Comparison of ENCODE assay signal across 9 cellular contexts in the genomic region with DNA sequence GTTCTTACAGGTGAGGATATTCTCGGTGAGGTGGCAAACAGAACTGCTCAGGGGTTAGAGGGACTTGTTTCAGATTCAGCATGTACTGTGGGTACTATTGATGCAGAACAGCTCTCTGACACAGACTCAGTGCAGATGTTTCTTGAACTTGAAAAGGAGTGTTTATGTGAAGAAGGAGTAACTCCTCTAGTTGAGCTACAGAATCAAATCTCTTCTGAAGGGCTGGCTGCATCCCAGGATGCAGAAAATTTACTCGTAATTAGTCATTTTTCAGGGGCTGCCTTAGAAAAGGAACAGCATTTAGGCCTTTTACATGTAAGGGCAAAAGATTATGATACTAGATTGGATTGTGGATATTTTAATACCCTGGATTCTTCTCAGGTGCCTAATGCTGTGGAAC.
A peak's percentile ranks its signal among the peaks of the same experiment; 100 is the strongest.
DNase-seq lines count a peak whose midpoint lies in the region; ATAC-seq and TF ChIP-seq lines count a peak whose summit lies in the region.
"Had no signal": no experiment of that assay in that cellular context is flagged by ENCODE, and none has a peak within 500 bp of the region (broad histone marks: within the 10 kb centered on the region; RNA-seq: fewer than 3 reads in every experiment).

No MANE protein-coding gene starts in this region.

- no peaks in the 10 kb centered on the region for H3K27me3 ChIP-seq in SK-N-SH (ENCODE audit: insufficient read depth)
- H3K27me3 ChIP-seq in breast epithelium: no peaks in the 10 kb centered on the region
- no peaks in the 10 kb centered on the region for H3K27me3 ChIP-seq in lower lobe of right lung (ENCODE audit: low read depth)
- no peaks in the 10 kb centered on the region for H3K27me3 ChIP-seq in tibial artery

- intact Hi-C loops in breast epithelium (cut with DNase I; ENCODE audit: low total_unique reads): no loop called here
- intact Hi-C loops in lower lobe of right lung (cut with DNase I): no loop called here
- intact Hi-C loops in tibial artery (cut with DNase I; ENCODE audit: low total_unique reads): loop anchor here (10.0 kb wide), 2 partner anchors 57 to 147 kb away; no protein-coding TSS in a partner anchor

- no peaks in the 10 kb centered on the region for H3K9me2 ChIP-seq in SK-N-SH

- H3K79me2 ChIP-seq in SK-N-SH (ENCODE audit: insufficient read depth): peaks cover 83% of the 10 kb centered on the region

- TF ChIP-seq EP300 in SK-N-SH (IDR thresholded peaks at IDR 0.05; ENCODE audit: borderline replicate concordance in 1 of 2, low read depth in 1 of 2, low read length in 1 of 2): no peak

- POLR2A ChIA-PET in SK-N-SH (lab: Yijun Ruan, JAX): no interaction called here

- H3K27ac ChIP-seq in SK-N-SH (ENCODE audit: low read depth in 2 of 2, low read length in 1 of 2) (peak overlapping the region in 1 of 2 experiments; percentile 24; a peak in 2 of 4 replicates), breast epithelium (peak overlapping the region in 1 of 2 donors; percentile 56), lower lobe of right lung (no peak overlapping the region), tibial artery (peak overlapping the region; percentile 5 to 93)
- H3K27ac ChIP-seq: 22Rv1 had no signal

- H3K4me2 ChIP-seq in SK-N-SH: peak overlapping the region; percentile 93

- H2AFZ ChIP-seq in SK-N-SH (ENCODE audit: low read depth): no peak overlapping the region

- TF ChIP-seq CTCF in SK-N-SH (IDR thresholded peaks at IDR 0.05) (no peak), breast epithelium (IDR thresholded peaks at IDR 0.05) (no peak), lower lobe of right lung (IDR thresholded peaks at IDR 0.05) (no peak), tibial artery (IDR thresholded peaks at IDR 0.05) (no peak)

- CTCF ChIA-PET in SK-N-SH (lab: Yijun Ruan, JAX): interaction anchor here (0.6 to 3.5 kb wide), 26 partner anchors 9 to 313 kb away, joined by 3 to 19 read pairs (median 6); no protein-coding TSS in a partner anchor

- WGBS in SK-N-SH (ENCODE audit: low lambda C conversion rate): 64% methylated on average over 2 of the region's 2 CpGs

- H3K36me3 ChIP-seq in SK-N-SH (replicated peaks in 1 of 2; ENCODE audit: control insufficient read depth in 1 of 2, insufficient read depth in 2 of 2, low read length in 1 of 2) (peaks cover 11 to 31% of the 10 kb centered on the region in 2 experiments), breast epithelium (no peaks in the 10 kb centered on the region), lower lobe of right lung (peaks cover 12% of the 10 kb centered on the region), tibial artery (peaks cover 0 to 12% (median 6%) of the 10 kb centered on the region in 3 donors)

- no peaks in the 10 kb centered on the region for H3K9me3 ChIP-seq in SK-N-SH
- H3K9me3 ChIP-seq in breast epithelium: no peaks in the 10 kb centered on the region
- no peaks in the 10 kb centered on the region for H3K9me3 ChIP-seq in lower lobe of right lung
- H3K9me3 ChIP-seq in tibial artery: no peaks in the 10 kb centered on the region

- H3K4me1 ChIP-seq in SK-N-SH (ENCODE audit: control insufficient read depth in 1 of 2, insufficient read depth in 2 of 2, low read depth in 1 of 2, low read length in 1 of 2) (peaks cover 19 to 49% of the 10 kb centered on the region in 2 experiments; a peak in 3 of 4 replicates), breast epithelium (peaks cover 0 to 15% of the 10 kb centered on the region in 2 donors), lower lobe of right lung (peaks cover 81% of the 10 kb centered on the region), tibial artery (peaks cover 0 to 88% (median 64%) of the 10 kb centered on the region in 4 donors)

- H3K4me3 ChIP-seq in SK-N-SH (ENCODE audit: low read depth in 2 of 2, low read length in 1 of 2) (peak overlapping the region; percentile 84 to 87), breast epithelium (peak overlapping the region; percentile 6 to 45 (median 19)), lower lobe of right lung (peak overlapping the region; percentile 80), tibial artery (peak overlapping the region; percentile 0 to 24)

- peaks cover 66% of the 10 kb centered on the region for H4K20me1 ChIP-seq in SK-N-SH (ENCODE audit: insufficient read depth)

- no peak for DNase-seq in SK-N-SH
- no peak for DNase-seq in breast epithelium (ENCODE audit: low spot score in 2 of 2)
- DNase-seq in lower lobe of right lung: no peak
- DNase-seq in tibial artery: no peak
- DNase-seq in glomerular visceral epithelial cell (ENCODE audit: extremely low spot score): no peak

- no peak for TF ChIP-seq POLR2A in breast epithelium (IDR thresholded peaks at IDR 0.05)

- H3K9ac ChIP-seq in SK-N-SH: peak overlapping the region; percentile 46

- peaks cover 21% of the 10 kb centered on the region for H3F3A ChIP-seq in SK-N-SH (replicated peaks; ENCODE audit: insufficient read depth)

- TF ChIP-seq RAD21 in SK-N-SH (IDR thresholded peaks at IDR 0.05; ENCODE audit: low read length): no peak

- ATAC-seq in SK-N-SH treated with all-trans-retinoic acid at 6 μM for 48 hours (no peak), lower lobe of right lung (no peak), GM18870 (IDR thresholded peaks at IDR 0.05; ENCODE audit: unreplicated experiment) (no peak), GM19351 (IDR thresholded peaks at IDR 0.05; ENCODE audit: unreplicated experiment) (no peak)

TF ChIP-seq in SK-N-SH, 30 proteins besides CTCF, POLR2A, EP300 and RAD21:
- no peak for TF ChIP-seq TEAD4 (IDR thresholded peaks at IDR 0.05; ENCODE audit: borderline replicate concordance, insufficient read depth)
- no peak for TF ChIP-seq RXRA (IDR thresholded peaks at IDR 0.05; ENCODE audit: borderline replicate concordance, low read depth)
- no peak for TF ChIP-seq USF1 (IDR thresholded peaks at IDR 0.05; ENCODE audit: borderline replicate concordance, low read depth)
- no peak for TF ChIP-seq FOXJ3 (CRISPR knock-in tag; IDR thresholded peaks at IDR 0.05)
- TF ChIP-seq JUND (IDR thresholded peaks at IDR 0.05): no peak
- TF ChIP-seq, protein P1, sequence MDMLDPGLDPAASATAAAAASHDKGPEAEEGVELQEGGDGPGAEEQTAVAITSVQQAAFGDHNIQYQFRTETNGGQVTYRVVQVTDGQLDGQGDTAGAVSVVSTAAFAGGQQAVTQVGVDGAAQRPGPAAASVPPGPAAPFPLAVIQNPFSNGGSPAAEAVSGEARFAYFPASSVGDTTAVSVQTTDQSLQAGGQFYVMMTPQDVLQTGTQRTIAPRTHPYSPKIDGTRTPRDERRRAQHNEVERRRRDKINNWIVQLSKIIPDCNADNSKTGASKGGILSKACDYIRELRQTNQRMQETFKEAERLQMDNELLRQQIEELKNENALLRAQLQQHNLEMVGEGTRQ (IDR thresholded peaks at IDR 0.05; ENCODE audit: borderline replicate concordance, low read depth, low read length): no peak
- TF ChIP-seq YY1 (IDR thresholded peaks at IDR 0.05; ENCODE audit: low read depth): no peak
- no peak for TF ChIP-seq TAF1 (IDR thresholded peaks at IDR 0.05; ENCODE audit: borderline replicate concordance, low read depth, low read length)

TF ChIP-seq in SK-N-SH treated with all-trans-retinoic acid at 6 μM for 48 hours, 23 proteins besides CTCF, POLR2A, EP300 and RAD21 (continues in another document):
- TF ChIP-seq ISL1 (CRISPR knock-in tag; IDR thresholded peaks at IDR 0.05) (no peak), TCF4 (CRISPR knock-in tag; IDR thresholded peaks at IDR 0.05; ENCODE audit: borderline replicate concordance) (no peak), GLIS3 (CRISPR knock-in tag; IDR thresholded peaks at IDR 0.05) (no peak), ZFP30 (CRISPR knock-in tag; IDR thresholded peaks at IDR 0.05) (no peak), ESRRG (CRISPR knock-in tag; IDR thresholded peaks at IDR 0.05) (no peak), CSDC2 (CRISPR knock-in tag; IDR thresholded peaks at IDR 0.05) (no peak), OSR1 (CRISPR knock-in tag; IDR thresholded peaks at IDR 0.05) (no peak), ZNF565 (CRISPR knock-in tag; conservative IDR thresholded peaks at IDR 0.05; ENCODE audit: low read depth) (no peak), ZC3H10 (CRISPR knock-in tag; IDR thresholded peaks at IDR 0.05) (no peak), TSHZ2 (CRISPR knock-in tag; IDR thresholded peaks at IDR 0.05) (no peak), ZNF70 (CRISPR knock-in tag; IDR thresholded peaks at IDR 0.05) (no peak), PPARA (CRISPR knock-in tag; IDR thresholded peaks at IDR 0.05; ENCODE audit: borderline replicate concordance) (no peak)

Comparison
In these comparisons a context has a peak if more than half of its experiments do, and no peak if none do; other contexts are left out.
1. H3K4me3 ChIP-seq: peak in every context shown above with its lines; median percentile 86 in SK-N-SH; 80 in lower lobe of right lung; 19 in breast epithelium; 12 in tibial artery.